Comparison of ENCODE assay signal across 11 cellular contexts in genomic region chr5:158234323-158235158, GRCh38.
A peak's percentile ranks its signal among the peaks of the same experiment; 100 is the strongest.
DNase-seq lines count a peak whose midpoint lies in the region; ATAC-seq lines count a peak whose summit lies in the region.
"Had no signal": no experiment of that assay in that cellular context is flagged by ENCODE, and none has a peak within 500 bp of the region (broad histone marks: within the 10 kb centered on the region; RNA-seq: fewer than 3 reads in every experiment).

No MANE protein-coding gene starts in this region.

- H3K9me3 Mint-ChIP-seq in dendritic cell treated with granulocyte-macrophage colony-stimulating factor and Interleukin-4, amounts not matched to agents 40 ng/mL and 50 ng/mL, for 4 days: peaks cover 9% of the 10 kb centered on the region
- peaks cover 3 to 5% of the 10 kb centered on the region in 2 donors for H3K9me3 Mint-ChIP-seq in stimulated activated naive B cell treated with anti-CD40 and anti-IgM and Interleukin-4, amounts not matched to agents 10 μg/mL and 1 μg/mL and 100 μg/mL, for 72 hours

- H3K4me3 Mint-ChIP-seq in dendritic cell treated with granulocyte-macrophage colony-stimulating factor and Interleukin-4, amounts not matched to agents 40 ng/mL and 50 ng/mL, for 4 days: no peak overlapping the region
- H3K4me3 Mint-ChIP-seq in stimulated activated naive B cell treated with anti-CD40 and anti-IgM and Interleukin-4, amounts not matched to agents 10 μg/mL and 1 μg/mL and 100 μg/mL, for 72 hours: peak overlapping the region; percentile 75

- H3K36me3 Mint-ChIP-seq in dendritic cell treated with granulocyte-macrophage colony-stimulating factor and Interleukin-4, amounts not matched to agents 40 ng/mL and 50 ng/mL, for 4 days (ENCODE audit: low read depth): no peaks in the 10 kb centered on the region
- peaks cover 0 to 3% of the 10 kb centered on the region in 2 donors for H3K36me3 Mint-ChIP-seq in stimulated activated naive B cell treated with anti-CD40 and anti-IgM and Interleukin-4, amounts not matched to agents 10 μg/mL and 1 μg/mL and 100 μg/mL, for 72 hours

- H3K27ac Mint-ChIP-seq in dendritic cell treated with granulocyte-macrophage colony-stimulating factor and Interleukin-4, amounts not matched to agents 40 ng/mL and 50 ng/mL, for 4 days: peak overlapping the region; percentile 62
- H3K27ac Mint-ChIP-seq in stimulated activated naive B cell treated with anti-CD40 and anti-IgM and Interleukin-4, amounts not matched to agents 10 μg/mL and 1 μg/mL and 100 μg/mL, for 72 hours: peak overlapping the region; percentile 87

- H3K27me3 Mint-ChIP-seq in dendritic cell treated with granulocyte-macrophage colony-stimulating factor and Interleukin-4, amounts not matched to agents 40 ng/mL and 50 ng/mL, for 4 days: no peaks in the 10 kb centered on the region
- H3K27me3 Mint-ChIP-seq in stimulated activated naive B cell treated with anti-CD40 and anti-IgM and Interleukin-4, amounts not matched to agents 10 μg/mL and 1 μg/mL and 100 μg/mL, for 72 hours: no peaks in the 10 kb centered on the region

- intact Hi-C loops in dendritic cell treated with granulocyte-macrophage colony-stimulating factor and Interleukin-4, amounts not matched to agents 40 ng/mL and 50 ng/mL, for 4 days (cut with micrococcal nuclease): no loop called here

- H3K4me1 Mint-ChIP-seq in dendritic cell treated with granulocyte-macrophage colony-stimulating factor and Interleukin-4, amounts not matched to agents 40 ng/mL and 50 ng/mL, for 4 days (ENCODE audit: low read depth): peaks cover 30% of the 10 kb centered on the region
- H3K4me1 Mint-ChIP-seq in stimulated activated naive B cell treated with anti-CD40 and anti-IgM and Interleukin-4, amounts not matched to agents 10 μg/mL and 1 μg/mL and 100 μg/mL, for 72 hours: peaks cover 17 to 20% of the 10 kb centered on the region in 2 donors

- ATAC-seq in stimulated activated naive B cell treated with anti-CD40 and anti-IgM and Interleukin-4, amounts not matched to agents 10 μg/mL and 1 μg/mL and 100 μg/mL, for 72 hours (replicated peaks): peak; percentile 91 to 94
- ATAC-seq in HG02610 (IDR thresholded peaks at IDR 0.05; ENCODE audit: unreplicated experiment): no peak

- peak; percentile 25 for DNase-seq in NCI-H2171 treated with DMSO at 0.1 percent for 48 hours (lab: John Stamatoyannopoulos, UW)
- DNase-seq in NCI-H2171 (lab: John Stamatoyannopoulos, UW): no peak
- peak; percentile 56 for DNase-seq in NCI-H69 (lab: John Stamatoyannopoulos, UW)
- peak; percentile 24 for DNase-seq in stimulated activated naive B cell treated with anti-CD40 and anti-IgM and Interleukin-4, amounts not matched to agents 10 μg/mL and 1 μg/mL and 100 μg/mL, for 72 hours
- DNase-seq in middle frontal gyrus (ENCODE audit: extremely low spot score, low spot score): no peak
- no peak for DNase-seq in effector CD4-positive, alpha-beta T cell
- DNase-seq: activated T-cell treated with anti-CD3 and anti-CD28 coated beads, Interleukin-2, amount 50 U/mL, for 1 hour; lower lobe of right lung; PC-9 had no signal

Comparison
In these comparisons a context has a peak if more than half of its experiments do, and no peak if none do; other contexts are left out.
1. DNase-seq: peak in NCI-H2171 treated with DMSO at 0.1 percent for 48 hours (single experiment), NCI-H69 (single experiment) and stimulated activated naive B cell treated with anti-CD40 and anti-IgM and Interleukin-4, amounts not matched to agents 10 μg/mL and 1 μg/mL and 100 μg/mL, for 72 hours (single experiment); none in NCI-H2171 (single experiment), middle frontal gyrus (single experiment) and effector CD4-positive, alpha-beta T cell (single experiment).